ENCODE assay signal across 2 cellular contexts in genomic region chr1:51313268-51313852, GRCh38.
TF ChIP-seq lines count a peak whose summit lies in the region.

No MANE protein-coding gene starts in this region.

TF ChIP-seq in IMR-90, 13 proteins besides CTCF, POLR2A, EP300 and RAD21:
- TF ChIP-seq BHLHE40 (IDR thresholded peaks at IDR 0.05; ENCODE audit: low read depth, low read length) (no peak), MAZ (IDR thresholded peaks at IDR 0.05; ENCODE audit: borderline replicate concordance, low read depth, low read length) (no peak), MAFK (IDR thresholded peaks at IDR 0.05; ENCODE audit: low read depth, low read length) (no peak), CHD1 (IDR thresholded peaks at IDR 0.05; ENCODE audit: low read depth, low read length) (no peak), FOS (IDR thresholded peaks at IDR 0.05; ENCODE audit: low read depth, low read length) (no peak), ELK1 (IDR thresholded peaks at IDR 0.05; ENCODE audit: borderline replicate concordance, low read depth, low read length) (no peak), NFE2L2 (IDR thresholded peaks at IDR 0.05; ENCODE audit: low read depth, low read length) (no peak), CEBPB (IDR thresholded peaks at IDR 0.05; ENCODE audit: low read depth, low read length) (no peak), SMC3 (IDR thresholded peaks at IDR 0.05; ENCODE audit: low read depth, low read length) (no peak), RFX5 (IDR thresholded peaks at IDR 0.05; ENCODE audit: low read depth, low read length) (no peak), RCOR1 (IDR thresholded peaks at IDR 0.05; ENCODE audit: insufficient replicate concordance, low read length) (no peak), MXI1 (IDR thresholded peaks at IDR 0.05; ENCODE audit: borderline replicate concordance, low read depth, low read length) (no peak), USF2 (IDR thresholded peaks at IDR 0.05; ENCODE audit: low read depth, low read length) (no peak)

TF ChIP-seq in HepG2, 621 proteins besides CTCF, POLR2A, EP300 and RAD21:
- TF ChIP-seq ZNF30 (CRISPR knock-in tag; IDR thresholded peaks at IDR 0.05) (no peak), RBM22 (optimal IDR thresholded peaks at IDR 0.05; ENCODE audit: low read length) (no peak), FOXP1 (IDR thresholded peaks at IDR 0.05) (no peak), FOXP1 (CRISPR knock-in tag; IDR thresholded peaks at IDR 0.05) (no peak), YEATS2 (CRISPR knock-in tag; IDR thresholded peaks at IDR 0.05; ENCODE audit: borderline replicate concordance) (no peak), THAP11 (CRISPR knock-in tag; IDR thresholded peaks at IDR 0.05) (no peak), ZNF558 (CRISPR knock-in tag; IDR thresholded peaks at IDR 0.05; ENCODE audit: borderline replicate concordance) (no peak), CHD4 (IDR thresholded peaks at IDR 0.05; ENCODE audit: borderline replicate concordance, low read length) (no peak), GATAD2A (CRISPR knock-in tag; IDR thresholded peaks at IDR 0.05) (no peak), KLF16 (CRISPR knock-in tag; IDR thresholded peaks at IDR 0.05) (no peak), ZFP82 (CRISPR knock-in tag; IDR thresholded peaks at IDR 0.05; ENCODE audit: borderline replicate concordance) (no peak), E2F5 (CRISPR knock-in tag; conservative IDR thresholded peaks at IDR 0.05) (no peak), ZNF451 (CRISPR knock-in tag; IDR thresholded peaks at IDR 0.05) (no peak), ZNF678 (CRISPR knock-in tag; IDR thresholded peaks at IDR 0.05) (no peak), ZNF17 (CRISPR knock-in tag; IDR thresholded peaks at IDR 0.05) (no peak)
